In genomic region chr6:169029861-169030260, GRCh38 we compare ENCODE assay signal across 20 cellular contexts.
"Had no signal": no experiment of that assay in that cellular context is flagged by ENCODE, and none has a peak within 500 bp of the region (broad histone marks: within the 10 kb centered on the region; RNA-seq: fewer than 3 reads in every experiment).

No MANE protein-coding gene starts in this region.

- H3K9me3 Mint-ChIP-seq: effector memory CD8-positive, alpha-beta T cell; stimulated activated memory B cell treated with anti-CD40 and anti-IgM and Interleukin-4, amounts not matched to agents 10 μg/mL and 1 μg/mL and 100 μg/mL, for 72 hours had no signal

- H3K4me1 Mint-ChIP-seq: naive B cell; stimulated activated memory B cell treated with anti-CD40 and anti-IgM and Interleukin-4, amounts not matched to agents 10 μg/mL and 1 μg/mL and 100 μg/mL, for 72 hours had no signal

- H3K27me3 ChIP-seq: esophagus muscularis mucosa, gastroesophageal sphincter, right lobe of liver, tibial nerve, upper lobe of right lung, vagina had no signal

- H3K4me1 ChIP-seq: right lobe of liver, tibial nerve, upper lobe of right lung, vagina had no signal

- H3K27ac ChIP-seq: epithelial cell of prostate, esophagus muscularis mucosa, gastroesophageal sphincter, right lobe of liver, tibial nerve, upper lobe of right lung, vagina had no signal

- H3K27me3 Mint-ChIP-seq: dendritic cell treated with granulocyte-macrophage colony-stimulating factor and Interleukin-4, amounts not matched to agents 40 ng/mL and 50 ng/mL, for 4 days; naive B cell; stimulated activated memory B cell treated with anti-CD40 and anti-IgM and Interleukin-4, amounts not matched to agents 10 μg/mL and 1 μg/mL and 100 μg/mL, for 72 hours had no signal

- H3K4me3 Mint-ChIP-seq: dendritic cell treated with granulocyte-macrophage colony-stimulating factor and Interleukin-4, amounts not matched to agents 40 ng/mL and 50 ng/mL, for 4 days; effector memory CD8-positive, alpha-beta T cell; naive B cell; nephron progenitor cell; stimulated activated memory B cell treated with anti-CD40 and anti-IgM and Interleukin-4, amounts not matched to agents 10 μg/mL and 1 μg/mL and 100 μg/mL, for 72 hours; stimulated activated naive CD8-positive, alpha-beta T cell treated with anti-CD3 and anti-CD28 coated beads, Interleukin-15, Interleukin-2, amounts not matched to agents 100 ng/mL and 50 ng/mL, for 24 hours had no signal

- H3K36me3 ChIP-seq: esophagus muscularis mucosa, gastroesophageal sphincter, right lobe of liver, tibial nerve, upper lobe of right lung, vagina had no signal

- H3K36me3 Mint-ChIP-seq: naive B cell; stimulated activated memory B cell treated with anti-CD40 and anti-IgM and Interleukin-4, amounts not matched to agents 10 μg/mL and 1 μg/mL and 100 μg/mL, for 72 hours had no signal

- DNase-seq: effector memory CD8-positive, alpha-beta T cell; foreskin fibroblast; glutamatergic neuron; islet precursor cell; left ventricle myocardium superior; mesendoderm; naive B cell; nephron progenitor cell; right lobe of liver; stimulated activated CD4-positive, alpha-beta T cell treated with anti-CD3 and anti-CD28 coated beads, Interleukin-4, amount 100 ng/mL, for 24 hours had no signal

- ATAC-seq: effector memory CD8-positive, alpha-beta T cell; gastroesophageal sphincter; left ventricle myocardium superior; right lobe of liver; stimulated activated memory B cell treated with anti-CD40 and anti-IgM and Interleukin-4, amounts not matched to agents 10 μg/mL and 1 μg/mL and 100 μg/mL, for 72 hours; upper lobe of right lung had no signal

- H3K9me3 ChIP-seq: esophagus muscularis mucosa, gastroesophageal sphincter, right lobe of liver, tibial nerve, upper lobe of right lung, vagina had no signal

- H3K27ac Mint-ChIP-seq: dendritic cell treated with granulocyte-macrophage colony-stimulating factor and Interleukin-4, amounts not matched to agents 40 ng/mL and 50 ng/mL, for 4 days; effector memory CD8-positive, alpha-beta T cell; naive B cell; nephron progenitor cell; progenitor cell of endocrine pancreas; stimulated activated memory B cell treated with anti-CD40 and anti-IgM and Interleukin-4, amounts not matched to agents 10 μg/mL and 1 μg/mL and 100 μg/mL, for 72 hours; stimulated activated naive CD8-positive, alpha-beta T cell treated with anti-CD3 and anti-CD28 coated beads, Interleukin-15, Interleukin-2, amounts not matched to agents 100 ng/mL and 50 ng/mL, for 24 hours had no signal

- H3K4me3 ChIP-seq: esophagus muscularis mucosa, gastroesophageal sphincter, right lobe of liver, tibial nerve, upper lobe of right lung, vagina had no signal
